ENCODE assay signal across 22 cellular contexts in the genomic region with DNA sequence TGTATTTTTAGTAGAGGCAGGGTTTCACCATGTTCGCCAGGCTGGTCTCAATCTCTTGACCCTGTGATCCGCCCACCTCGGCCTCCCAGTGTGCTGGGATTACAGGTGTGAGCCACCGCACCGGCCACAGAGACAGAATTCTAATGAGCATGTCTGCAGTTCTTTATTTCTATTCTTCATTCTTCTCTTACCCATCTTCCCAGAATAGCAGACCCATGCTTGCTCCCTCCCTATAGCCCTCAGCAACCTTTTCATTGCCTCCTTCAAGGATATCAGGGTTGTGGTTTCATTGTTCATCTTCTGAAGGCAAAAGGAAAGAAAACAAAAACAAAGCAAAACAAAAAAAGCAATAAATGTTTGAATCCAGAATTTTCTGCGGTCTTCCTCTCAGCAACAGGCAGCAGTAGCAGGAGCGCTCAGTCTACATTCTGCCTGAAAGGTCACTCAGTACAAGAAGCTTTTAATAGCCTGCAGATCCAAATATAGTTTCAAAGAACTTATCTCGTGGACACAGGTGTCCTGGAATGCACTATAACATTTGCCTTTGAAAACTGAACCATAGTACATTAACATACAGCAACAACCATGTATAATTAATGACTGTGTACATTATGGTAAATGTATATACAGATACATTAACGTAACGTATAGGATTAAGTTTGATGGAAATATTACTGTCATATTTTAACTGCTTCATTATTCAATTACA. TPM values are rescaled to one million over a fixed set of nuclear protein-coding genes. Genes with fewer than 3 reads are reported as not detected.
DNase-seq lines count a peak whose midpoint lies in the region; ATAC-seq and TF ChIP-seq lines count a peak whose summit lies in the region.
"Had no signal": no experiment of that assay in that cellular context is flagged by ENCODE, and none has a peak within 500 bp of the region (broad histone marks: within the 10 kb centered on the region; RNA-seq: fewer than 3 reads in every experiment).

A gene with protein sequence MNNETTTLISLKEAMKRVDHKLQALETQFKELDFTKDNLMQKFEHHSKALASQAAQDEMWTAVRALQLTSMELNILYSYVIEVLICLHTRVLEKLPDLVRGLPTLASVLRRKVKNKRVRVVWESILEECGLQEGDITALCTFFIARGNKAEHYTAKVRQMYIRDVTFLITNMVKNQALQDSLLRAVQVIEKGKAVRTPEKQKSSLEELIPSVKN (minus strand): TSS at position 434 of the 709 bp plus-strand sequence. CDS start 137 bp downstream, at position 297.

- peaks cover 21% of the 10 kb centered on the region for H3K9me3 ChIP-seq in CD8-positive, alpha-beta memory T cell (ENCODE audit: low read length)
- peaks cover 0 to 28% (median 20%) of the 10 kb centered on the region in 12 donors for H3K9me3 ChIP-seq in heart left ventricle
- H3K9me3 ChIP-seq in mesenchymal stem cell (ENCODE audit: control insufficient read depth, low read length), result peaks cover 8% of the 10 kb centered on the region

- H3K4me1 ChIP-seq in CD8-positive, alpha-beta memory T cell (ENCODE audit: insufficient read depth, low read length), result no peaks in the 10 kb centered on the region
- H3K4me1 ChIP-seq in heart left ventricle (peaks cover 0 to 10% (median 1%) of the 10 kb centered on the region in 12 donors), mesenchymal stem cell (ENCODE audit: control insufficient read depth, insufficient read depth, low read depth, low read length) (no peaks in the 10 kb centered on the region)

- H3K18ac ChIP-seq in mesenchymal stem cell (ENCODE audit: low read depth in 1 of 2, low read length in 2 of 2), result no peak within 1 kb of the TSS

- no peak for DNase-seq in CD8-positive, alpha-beta memory T cell
- DNase-seq in heart left ventricle (no peak), mesenchymal stem cell (no peak), middle frontal gyrus (ENCODE audit: extremely low spot score, low spot score) (no peak), islet precursor cell (no peak), OCI-M1 (lab: John Stamatoyannopoulos, UW) (no peak)
- no peak for DNase-seq in T-helper 2 cell treated with Interferon-gamma antibody and Interleukin-4, amounts not matched to agents 5 μg/mL and 100 μg/mL, for 36 hours (ENCODE audit: low spot score)
- DNase-seq: 8988T, C1 segment of cervical spinal cord, DMS53, GDM1, KBM-7, NCI-H1105 treated with DMSO at 0.1 percent for 48 hours, NCI-H1694 treated with DMSO at 0.1 percent for 48 hours, NCI-H2081 treated with DMSO at 0.1 percent for 48 hours, NCI-H2171 treated with DMSO at 0.1 percent for 48 hours, NCI-H524 treated with DMSO at 0.1 percent for 48 hours, NCI-H82, SHP77 had no signal

- TF ChIP-seq CTCF in heart left ventricle (IDR thresholded peaks at IDR 0.05), result no peak

- peaks cover 0 to 9% of the 10 kb centered on the region in 2 donors for H3K27me3 Mint-ChIP-seq in CD8-positive, alpha-beta memory T cell
- no peaks in the 10 kb centered on the region for H3K27me3 Mint-ChIP-seq in activated T-helper 17 cell treated with anti-CD3 and anti-CD28 coated beads, Interleukin-2, amount 50 U/mL, for 72 hours
- H3K27me3 Mint-ChIP-seq in T-helper 2 cell treated with Interferon-gamma antibody and Interleukin-4, amounts not matched to agents 5 μg/mL and 100 μg/mL, for 36 hours (ENCODE audit: low read depth), result no peaks in the 10 kb centered on the region

- no peak within 1 kb of the TSS for H3K27ac Mint-ChIP-seq in CD8-positive, alpha-beta memory T cell
- H3K27ac Mint-ChIP-seq in activated T-helper 17 cell treated with anti-CD3 and anti-CD28 coated beads, Interleukin-2, amount 50 U/mL, for 72 hours, result peak within 1 kb of the TSS; percentile 1
- H3K27ac Mint-ChIP-seq in T-helper 2 cell treated with Interferon-gamma antibody and Interleukin-4, amounts not matched to agents 5 μg/mL and 100 μg/mL, for 36 hours, result no peak within 1 kb of the TSS

- H2BK15ac ChIP-seq in mesenchymal stem cell (ENCODE audit: low read depth, poor library complexity, severe bottlenecking), result no peak within 1 kb of the TSS

- no peak for ATAC-seq in activated T-helper 17 cell treated with anti-CD3 and anti-CD28 coated beads, Interleukin-2, amount 50 U/mL, for 72 hours (replicated peaks)
- ATAC-seq in heart left ventricle, result peak; percentile 83 to 93 (median 92)

- H2AK5ac ChIP-seq in mesenchymal stem cell (ENCODE audit: low read length, severe bottlenecking), result no peak within 1 kb of the TSS

- H3K4me1 Mint-ChIP-seq in CD8-positive, alpha-beta memory T cell, result peaks cover 0 to 1% (median 0%) of the 10 kb centered on the region in 3 donors
- H3K4me1 Mint-ChIP-seq in activated T-helper 17 cell treated with anti-CD3 and anti-CD28 coated beads, Interleukin-2, amount 50 U/mL, for 72 hours, result peaks cover 9% of the 10 kb centered on the region
- peaks cover 11% of the 10 kb centered on the region for H3K4me1 Mint-ChIP-seq in T-helper 2 cell treated with Interferon-gamma antibody and Interleukin-4, amounts not matched to agents 5 μg/mL and 100 μg/mL, for 36 hours (ENCODE audit: low read depth)

- H3K4me3 Mint-ChIP-seq in CD8-positive, alpha-beta memory T cell, result no peak within 1 kb of the TSS
- H3K4me3 Mint-ChIP-seq in activated T-helper 17 cell treated with anti-CD3 and anti-CD28 coated beads, Interleukin-2, amount 50 U/mL, for 72 hours, result peak within 1 kb of the TSS; percentile 1
- no peak within 1 kb of the TSS for H3K4me3 Mint-ChIP-seq in T-helper 2 cell treated with Interferon-gamma antibody and Interleukin-4, amounts not matched to agents 5 μg/mL and 100 μg/mL, for 36 hours

- peaks cover 13 to 30% (median 27%) of the 10 kb centered on the region in 5 donors for H3K9me3 Mint-ChIP-seq in CD8-positive, alpha-beta memory T cell
- peaks cover under 1% of the 10 kb centered on the region for H3K9me3 Mint-ChIP-seq in activated T-helper 17 cell treated with anti-CD3 and anti-CD28 coated beads, Interleukin-2, amount 50 U/mL, for 72 hours
- peaks cover 37% of the 10 kb centered on the region for H3K9me3 Mint-ChIP-seq in T-helper 2 cell treated with Interferon-gamma antibody and Interleukin-4, amounts not matched to agents 5 μg/mL and 100 μg/mL, for 36 hours

- intact Hi-C loops in heart left ventricle (cut with DNase I), result loop anchor here in 7 of 10 donors (5.0 to 10.0 kb wide), 5 partner anchors 243 to 450 kb away; no protein-coding TSS in a partner anchor

- no peak within 1 kb of the TSS for H4K91ac ChIP-seq in mesenchymal stem cell (ENCODE audit: low read length)

- TF ChIP-seq POLR2A in heart left ventricle (IDR thresholded peaks at IDR 0.05), result peak in 1 of 2 donors; percentile 44

- H4K8ac ChIP-seq in mesenchymal stem cell (ENCODE audit: low read length), result no peak within 1 kb of the TSS

- H2BK120ac ChIP-seq in mesenchymal stem cell (ENCODE audit: low read depth, low read length), result no peak within 1 kb of the TSS

- CTCF ChIA-PET in CD8-positive, alpha-beta memory T cell (lab: Charles Lee), result no interaction called here

- no peak within 1 kb of the TSS for H2BK12ac ChIP-seq in mesenchymal stem cell (ENCODE audit: low read length in 2 of 2)

- no peak within 1 kb of the TSS for H3K4me2 ChIP-seq in mesenchymal stem cell (ENCODE audit: low read length, poor library complexity, severe bottlenecking)

- no peak within 1 kb of the TSS for H3K14ac ChIP-seq in mesenchymal stem cell (ENCODE audit: low read length in 2 of 2)

- POLR2A ChIA-PET in CD8-positive, alpha-beta memory T cell (lab: Charles Lee), result no interaction called here

- peak within 1 kb of the TSS; percentile 59 for H3K27ac ChIP-seq in CD8-positive, alpha-beta memory T cell (ENCODE audit: low read depth, low read length)
- H3K27ac ChIP-seq in heart left ventricle, result peak within 1 kb of the TSS; percentile 51 to 95 (median 82)
- H3K27ac ChIP-seq in mesenchymal stem cell (ENCODE audit: low read length, poor library complexity, severe bottlenecking), result no peak within 1 kb of the TSS

- H3K4me3 ChIP-seq in CD8-positive, alpha-beta memory T cell (ENCODE audit: low read length), result no peak within 1 kb of the TSS
- peak within 1 kb of the TSS in 11 of 12 donors; percentile 0 to 53 (median 32) for H3K4me3 ChIP-seq in heart left ventricle
- H3K4me3 ChIP-seq in mesenchymal stem cell (ENCODE audit: insufficient read depth in 1 of 2, low read depth in 1 of 2, low read length in 2 of 2), result no peak within 1 kb of the TSS

- H3K36me3 ChIP-seq in CD8-positive, alpha-beta memory T cell (ENCODE audit: insufficient read depth, low read length), result no peaks in the 10 kb centered on the region
- H3K36me3 ChIP-seq in heart left ventricle, result no peaks in the 10 kb centered on the region
- no peaks in the 10 kb centered on the region for H3K36me3 ChIP-seq in mesenchymal stem cell (ENCODE audit: control insufficient read depth in 1 of 2, insufficient read depth in 2 of 2, low read depth in 1 of 2, low read length in 2 of 2)

- peak within 1 kb of the TSS; percentile 34 for H3K9ac ChIP-seq in mesenchymal stem cell (ENCODE audit: low read length)

- 49 to 64% (median 59%) methylated on average over 10 of the region's 10 CpGs for WGBS in heart left ventricle, 4 donors
- 92% methylated on average over 7 of the region's 10 CpGs for WGBS in mesenchymal stem cell

- no peak within 1 kb of the TSS for H3K4ac ChIP-seq in mesenchymal stem cell (ENCODE audit: low read depth in 1 of 2, low read length in 2 of 2)

- no peak within 1 kb of the TSS for H2AFZ ChIP-seq in mesenchymal stem cell (ENCODE audit: low read depth, low read length)

- H3K27me3 ChIP-seq in CD8-positive, alpha-beta memory T cell (ENCODE audit: insufficient read depth, low read length, poor library complexity, severe bottlenecking), result no peaks in the 10 kb centered on the region
- H3K27me3 ChIP-seq in heart left ventricle (no peaks in the 10 kb centered on the region), mesenchymal stem cell (ENCODE audit: control insufficient read depth in 1 of 2, insufficient read depth in 1 of 2, low read length in 2 of 2) (no peaks in the 10 kb centered on the region)

- no peak within 1 kb of the TSS for H3K23ac ChIP-seq in mesenchymal stem cell (ENCODE audit: low read length in 2 of 2)

- no peak within 1 kb of the TSS for H2BK5ac ChIP-seq in mesenchymal stem cell (ENCODE audit: low read depth, low read length, poor library complexity, severe bottlenecking)

- H3K36me3 Mint-ChIP-seq in CD8-positive, alpha-beta memory T cell, result peaks cover 0 to 14% (median 3%) of the 10 kb centered on the region in 3 donors
- no peaks in the 10 kb centered on the region for H3K36me3 Mint-ChIP-seq in activated T-helper 17 cell treated with anti-CD3 and anti-CD28 coated beads, Interleukin-2, amount 50 U/mL, for 72 hours (ENCODE audit: low read depth)
- peaks cover 9% of the 10 kb centered on the region for H3K36me3 Mint-ChIP-seq in T-helper 2 cell treated with Interferon-gamma antibody and Interleukin-4, amounts not matched to agents 5 μg/mL and 100 μg/mL, for 36 hours (ENCODE audit: low read depth)

- no peaks in the 10 kb centered on the region for H3K79me1 ChIP-seq in mesenchymal stem cell (replicated peaks; ENCODE audit: low read length, poor library complexity, severe bottlenecking)

RNA-seq across cellular contexts. Expression of the gene that starts here (rescaled TPM):
- not detected for total RNA-seq in CD8-positive, alpha-beta memory T cell
- not detected for polyA plus RNA-seq in CD8-positive, alpha-beta memory T cell
- not detected for total RNA-seq in activated T-helper 17 cell treated with anti-CD3 and anti-CD28 coated beads, Interleukin-2, amount 50 U/mL, for 72 hours
- total RNA-seq in heart left ventricle, result 100 to 1,000 TPM in 2 of 9 donors, 10 to 100 TPM in 7; 14.5 to 130 (median 50.0) TPM
- 100 to 1,000 TPM in 1 of 2 donors, 1 to 10 TPM in 1; 2.6 to 105 TPM for polyA plus RNA-seq in heart left ventricle
- not detected for polyA plus RNA-seq in mesenchymal stem cell (2013, experiment 1 of 2)
- not detected for polyA plus RNA-seq in mesenchymal stem cell (2013, experiment 2 of 2)
- total RNA-seq: H4, OCI-LY7 had no signal

Comparison
In these comparisons a context has a peak if more than half of its experiments do, and no peak if none do; other contexts are left out.
1. RNA of the gene that starts here (total RNA-seq): 14.5 to 130 TPM in heart left ventricle; not detected in CD8-positive, alpha-beta memory T cell and not detected in activated T-helper 17 cell treated with anti-CD3 and anti-CD28 coated beads, Interleukin-2, amount 50 U/mL, for 72 hours; every median in the first group is over 10 times any median in the second.
2. H3K4me3 ChIP-seq: peak in heart left ventricle (11 of 12); none in CD8-positive, alpha-beta memory T cell (single experiment) and mesenchymal stem cell (0 of 2).